10 cellular contexts compared by ENCODE assay signal in genomic region chr15:91186892-91187644, GRCh38.
DNase-seq lines count a peak whose midpoint lies in the region; ATAC-seq, FAIRE-seq and TF ChIP-seq lines count a peak whose summit lies in the region.
"Had no signal": no experiment of that assay in that cellular context is flagged by ENCODE, and none has a peak within 500 bp of the region (broad histone marks: within the 10 kb centered on the region; RNA-seq: fewer than 3 reads in every experiment).

No MANE protein-coding gene starts in this region.

- no peaks in the 10 kb centered on the region for H3K79me2 ChIP-seq in endothelial cell of umbilical vein (ENCODE audit: control insufficient read depth, insufficient read depth, low read length)

- H3K9me3 Mint-ChIP-seq in MCF 10A (ENCODE audit: unreplicated experiment) (no peaks in the 10 kb centered on the region), HFFc6 (peaks cover 26% of the 10 kb centered on the region)
- H3K9me3 Mint-ChIP-seq: activated T-cell treated with anti-CD3 and anti-CD28 coated beads, Interleukin-2, amount 50 U/mL, for 4 hours; CD4-positive, alpha-beta T cell had no signal

- POLR2A ChIA-PET in MCF 10A (lab: Yijun Ruan, JAX), result interaction anchor here (0.6 kb wide), 1 partner anchor 18 kb away, joined by 3 read pairs; no protein-coding TSS in a partner anchor
- POLR2A ChIA-PET in endothelial cell of umbilical vein (lab: Charles Lee), result no interaction called here

- H3K27ac Mint-ChIP-seq in MCF 10A (ENCODE audit: low read depth, unreplicated experiment), result no peak overlapping the region
- no peak overlapping the region for H3K27ac Mint-ChIP-seq in HFFc6
- H3K27ac Mint-ChIP-seq: CD4-positive, alpha-beta T cell had no signal

- H3K36me3 Mint-ChIP-seq in MCF 10A (ENCODE audit: insufficient read depth, unreplicated experiment) (no peaks in the 10 kb centered on the region), HFFc6 (ENCODE audit: low read depth) (no peaks in the 10 kb centered on the region)

- H3K4me2 ChIP-seq in endothelial cell of umbilical vein (ENCODE audit: insufficient read depth, low read length), result no peak overlapping the region

- H2AFZ ChIP-seq in endothelial cell of umbilical vein (ENCODE audit: low read depth, low read length), result no peak overlapping the region

- peaks cover 0 to 3% of the 10 kb centered on the region in 2 donors for H3K27me3 ChIP-seq in breast epithelium
- no peaks in the 10 kb centered on the region for H3K27me3 ChIP-seq in endothelial cell of umbilical vein (ENCODE audit: control insufficient read depth in 2 of 2, insufficient read depth in 2 of 2, low read length in 2 of 2)
- no peaks in the 10 kb centered on the region for H3K27me3 ChIP-seq in psoas muscle (ENCODE audit: insufficient read depth in 3 of 3, low read length in 2 of 3)

- TF ChIP-seq POLR2A in breast epithelium (IDR thresholded peaks at IDR 0.05) (no peak), endothelial cell of umbilical vein (IDR thresholded peaks at IDR 0.05; ENCODE audit: low read depth, low read length) (no peak)

- no peaks in the 10 kb centered on the region for H3K4me1 Mint-ChIP-seq in MCF 10A (ENCODE audit: insufficient read depth, unreplicated experiment)
- H3K4me1 Mint-ChIP-seq in HFFc6 (ENCODE audit: low read depth), result no peaks in the 10 kb centered on the region

- H3K36me3 ChIP-seq in breast epithelium, result no peaks in the 10 kb centered on the region
- H3K36me3 ChIP-seq in endothelial cell of umbilical vein (ENCODE audit: control insufficient read depth in 2 of 2, extremely low read depth in 1 of 2, insufficient read depth in 2 of 2, low read length in 2 of 2), result no peaks in the 10 kb centered on the region
- H3K36me3 ChIP-seq in psoas muscle (ENCODE audit: insufficient read depth in 1 of 2, low read depth in 1 of 2), result no peaks in the 10 kb centered on the region

- H3K4me1 ChIP-seq in breast epithelium (no peaks in the 10 kb centered on the region), endothelial cell of umbilical vein (ENCODE audit: control insufficient read depth, extremely low read depth, insufficient read depth, low read length) (no peaks in the 10 kb centered on the region), psoas muscle (no peaks in the 10 kb centered on the region)

- DNase-seq in MCF 10A (ENCODE audit: unreplicated experiment) (peak; percentile 56), breast epithelium (ENCODE audit: low spot score in 2 of 2) (no peak), OCI-M2 (lab: John Stamatoyannopoulos, UW; ENCODE audit: unreplicated experiment) (peak; percentile 5), endothelial cell of umbilical vein (ENCODE audit: low read depth, low spot score) (peak; percentile 32), superior temporal gyrus (ENCODE audit: extremely low spot score) (peak; percentile 63), HFFc6 (no peak), psoas muscle (no peak)
- no peak for DNase-seq in activated CD4-positive, CD25-positive, alpha-beta regulatory T cell (lab: John Stamatoyannopoulos, UW)
- DNase-seq: activated T-cell treated with anti-CD3 and anti-CD28 coated beads, Interleukin-2, amount 50 U/mL, for 4 hours; CD4-positive, alpha-beta T cell had no signal

- CTCF ChIA-PET in MCF 10A (lab: Yijun Ruan, JAX) (interaction anchor here (0.6 kb wide), 1 partner anchor 17 kb away, joined by 3 read pairs; no protein-coding TSS in a partner anchor), endothelial cell of umbilical vein (lab: Charles Lee) (no interaction called here)

- H3K27ac ChIP-seq in breast epithelium (no peak overlapping the region), endothelial cell of umbilical vein (ENCODE audit: insufficient read depth, low read depth, low read length) (no peak overlapping the region), psoas muscle (no peak overlapping the region)

- H3K4me3 Mint-ChIP-seq in MCF 10A (ENCODE audit: unreplicated experiment), result no peak overlapping the region
- H3K4me3 Mint-ChIP-seq in HFFc6, result no peak overlapping the region
- H3K4me3 Mint-ChIP-seq: activated T-cell treated with anti-CD3 and anti-CD28 coated beads, Interleukin-2, amount 50 U/mL, for 4 hours; CD4-positive, alpha-beta T cell had no signal

- H3K27me3 Mint-ChIP-seq in MCF 10A (ENCODE audit: insufficient read depth, unreplicated experiment) (peaks cover 57% of the 10 kb centered on the region), HFFc6 (ENCODE audit: insufficient read depth) (peaks cover 3% of the 10 kb centered on the region; the same call in 1 of the 2 replicates)

- 43 to 52% (median 51%) methylated on average over 6 of the region's 6 CpGs for WGBS in psoas muscle, 3 donors

- no peaks in the 10 kb centered on the region for H3K9me3 ChIP-seq in breast epithelium
- no peaks in the 10 kb centered on the region for H3K9me3 ChIP-seq in endothelial cell of umbilical vein (replicated peaks; ENCODE audit: control insufficient read depth, insufficient read depth, low read length)
- no peaks in the 10 kb centered on the region for H3K9me3 ChIP-seq in psoas muscle

- H3K9me1 ChIP-seq in endothelial cell of umbilical vein (replicated peaks; ENCODE audit: control insufficient read depth, extremely low read depth, insufficient read depth, low read length), result no peaks in the 10 kb centered on the region

- no peak overlapping the region for H3K4me3 ChIP-seq in breast epithelium
- no peak overlapping the region for H3K4me3 ChIP-seq in endothelial cell of umbilical vein (replicated peaks in 1 of 3; ENCODE audit: insufficient read depth in 1 of 3, low read depth in 1 of 3, low read length in 3 of 3)
- no peak overlapping the region for H3K4me3 ChIP-seq in psoas muscle

- dilution Hi-C loops in endothelial cell of umbilical vein (cut with MboI; ENCODE audit: extremely low pct_ligation_motif_present, low sequenced_read_pairs), result no loop called here

- FAIRE-seq in endothelial cell of umbilical vein (lab: Jason Lieb, UNC), result no peak

- H4K20me1 ChIP-seq in endothelial cell of umbilical vein (replicated peaks; ENCODE audit: control insufficient read depth, extremely low read depth, insufficient read depth, low read length), result no peaks in the 10 kb centered on the region

- no peak overlapping the region for H3K9ac ChIP-seq in endothelial cell of umbilical vein (replicated peaks; ENCODE audit: extremely low read depth, insufficient read depth, low read length)

- no TSS peak for BruUV-seq in MCF 10A (replicated peaks; lab: Mats Ljungman, UMichigan)
- no TSS peak for BruUV-seq in endothelial cell of umbilical vein (replicated peaks; lab: Mats Ljungman, UMichigan)

- no peak for ATAC-seq in psoas muscle
- ATAC-seq: activated T-cell treated with anti-CD3 and anti-CD28 coated beads, Interleukin-2, amount 50 U/mL, for 4 hours had no signal

- intact Hi-C loops in MCF 10A (cut with micrococcal nuclease) (no loop called here), breast epithelium (cut with DNase I; ENCODE audit: low total_unique reads) (no loop called here), endothelial cell of umbilical vein (cut with micrococcal nuclease) (no loop called here), psoas muscle (cut with DNase I) (no loop called here)

- TF ChIP-seq CTCF in MCF 10A (IDR thresholded peaks at IDR 0.05; ENCODE audit: unreplicated experiment), result no peak
- TF ChIP-seq CTCF in breast epithelium (IDR thresholded peaks at IDR 0.05), result no peak
- no peak for TF ChIP-seq CTCF in endothelial cell of umbilical vein (IDR thresholded peaks at IDR 0.05; ENCODE audit: extremely low read depth in 1 of 2, insufficient read depth in 1 of 2, low read depth in 1 of 2, low read length in 2 of 2)
- TF ChIP-seq CTCF in HFFc6 (IDR thresholded peaks at IDR 0.05), result no peak
- TF ChIP-seq CTCF in psoas muscle (IDR thresholded peaks at IDR 0.05), result no peak

TF ChIP-seq in endothelial cell of umbilical vein, 7 proteins besides CTCF, POLR2A, EP300 and RAD21:
- TF ChIP-seq EZH2 (IDR thresholded peaks at IDR 0.05; ENCODE audit: borderline replicate concordance, low read depth, low read length, severe bottlenecking) (no peak), GATA2 (IDR thresholded peaks at IDR 0.05; ENCODE audit: insufficient read depth, insufficient read length, low read depth, low read length) (no peak), FOS (IDR thresholded peaks at IDR 0.05; ENCODE audit: borderline replicate concordance, insufficient read depth, low read length) (no peak), MYC (IDR thresholded peaks at IDR 0.05; ENCODE audit: low read depth, low read length) (no peak), POLR2AphosphoS5 (IDR thresholded peaks at IDR 0.05; ENCODE audit: insufficient read depth, low read depth, low read length) (no peak), JUN (IDR thresholded peaks at IDR 0.05; ENCODE audit: borderline replicate concordance, insufficient read depth, insufficient read length, low read depth) (no peak)
- TF ChIP-seq, protein P1, sequence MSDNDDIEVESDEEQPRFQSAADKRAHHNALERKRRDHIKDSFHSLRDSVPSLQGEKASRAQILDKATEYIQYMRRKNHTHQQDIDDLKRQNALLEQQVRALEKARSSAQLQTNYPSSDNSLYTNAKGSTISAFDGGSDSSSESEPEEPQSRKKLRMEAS (IDR thresholded peaks at IDR 0.05; ENCODE audit: insufficient read depth, insufficient read length), result no peak

Comparison
In these comparisons a context has a peak if more than half of its experiments do, and no peak if none do; other contexts are left out.
1. DNase-seq: peak in MCF 10A (single experiment), OCI-M2 (single experiment), endothelial cell of umbilical vein (single experiment) and superior temporal gyrus (single experiment); none in breast epithelium (0 of 2), activated CD4-positive, CD25-positive, alpha-beta regulatory T cell (0 of 4), HFFc6 (single experiment) and psoas muscle (0 of 2).